ENCODE assay signal across 8 cellular contexts in the genomic region with DNA sequence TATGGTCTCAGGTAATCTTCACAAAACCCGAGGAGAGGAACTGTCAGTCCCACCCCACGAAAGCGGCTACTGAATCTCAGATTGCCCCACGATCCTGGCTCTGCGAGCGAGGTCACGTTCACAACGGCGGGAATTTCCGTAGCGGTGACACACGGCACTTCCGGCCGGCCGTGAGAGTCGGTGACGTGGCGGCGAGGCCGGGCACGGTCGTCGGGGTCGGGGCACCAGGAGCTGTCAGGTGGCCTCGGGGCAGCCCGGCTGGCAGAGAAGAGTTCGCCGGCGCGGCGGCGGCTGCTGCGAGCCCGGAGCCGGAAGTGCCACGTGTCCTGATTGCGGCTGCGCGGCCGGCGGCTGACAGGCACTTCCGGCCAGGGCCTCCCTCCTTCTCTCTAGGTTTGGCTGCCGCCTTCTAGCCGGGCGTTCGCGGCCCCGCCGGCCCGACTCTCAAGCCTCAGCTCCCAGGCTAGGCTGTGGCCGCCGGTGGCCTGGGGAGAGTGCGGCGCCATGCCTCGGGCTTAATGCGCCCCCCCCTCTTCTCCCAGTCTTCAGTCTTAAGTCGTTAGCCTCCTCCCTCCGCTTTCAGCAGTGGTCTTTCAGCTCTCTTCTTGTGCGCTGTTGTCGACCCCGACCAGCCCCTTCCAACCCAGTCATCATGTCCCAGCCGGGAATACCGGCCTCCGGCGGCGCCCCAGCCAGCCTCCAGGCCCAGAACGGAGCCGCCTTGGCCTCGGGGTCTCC. TPM values are rescaled to one million over a fixed set of nuclear protein-coding genes. Genes with fewer than 3 reads are reported as not detected.
DNase-seq lines count a peak whose midpoint lies in the region; ATAC-seq, FAIRE-seq and TF ChIP-seq lines count a peak whose summit lies in the region.

A gene (plus strand): TSS at position 361 of the 738 bp plus-strand sequence. CDS start 292 bp downstream, at position 653.

- H3K14ac ChIP-seq in H1 (ENCODE audit: insufficient read length) (no peak within 1 kb of the TSS), mesenchymal stem cell (ENCODE audit: low read length in 2 of 2) (peak within 1 kb of the TSS in 1 of 2 experiments; percentile 100)

- TF ChIP-seq POLR2A in H1 (IDR thresholded peaks at IDR 0.05; ENCODE audit: control extremely low read depth in 1 of 2, low read depth in 2 of 2, low read length in 2 of 2): peak; percentile 31 to 80

- no peaks in the 10 kb centered on the region for H3K79me1 ChIP-seq in H1 (ENCODE audit: low read depth, low read length)
- no peaks in the 10 kb centered on the region for H3K79me1 ChIP-seq in mesenchymal stem cell (replicated peaks; ENCODE audit: low read length, poor library complexity, severe bottlenecking)

- TF ChIP-seq RAD21 in H1 (IDR thresholded peaks at IDR 0.05 in 1 of 2, conservative IDR thresholded peaks at IDR 0.05 in 1 of 2; ENCODE audit: low read depth in 2 of 2, low read length in 2 of 2): no peak

- no peak for TF ChIP-seq CTCF in H1 (IDR thresholded peaks at IDR 0.05; ENCODE audit: control extremely low read depth in 1 of 3, insufficient read depth in 1 of 3, low read depth in 1 of 3, low read length in 3 of 3)

- TF ChIP-seq EP300 in H1 (IDR thresholded peaks at IDR 0.05; ENCODE audit: borderline replicate concordance in 1 of 2, low read depth in 2 of 2, low read length in 2 of 2): peak in 1 of 2 experiments; percentile 9; a peak in 1 of 3 replicates

- H3K56ac ChIP-seq in H1 (replicated peaks; ENCODE audit: insufficient read length, low read depth, low read length): peak within 1 kb of the TSS; percentile 80

- POLR2A ChIA-PET in H1 (lab: Charles Lee; ENCODE audit: partially characterized antibody): interaction anchor here (0.5 to 4.8 kb wide), 11 partner anchors 9 to 472 kb away, joined by 3 to 74 read pairs (median 4); a partner anchor contains a TSS

- no peak within 1 kb of the TSS; the same call in 1 of the 2 replicates for H2BK15ac ChIP-seq in H1 (ENCODE audit: low read length)
- no peak within 1 kb of the TSS for H2BK15ac ChIP-seq in mesenchymal stem cell (ENCODE audit: low read depth, poor library complexity, severe bottlenecking)

- H3K18ac ChIP-seq in H1 (ENCODE audit: extremely low read depth, low read length): peak within 1 kb of the TSS; percentile 87
- H3K18ac ChIP-seq in mesenchymal stem cell (ENCODE audit: low read depth in 1 of 2, low read length in 2 of 2): peak within 1 kb of the TSS; percentile 97 to 100

- H3K4me2 ChIP-seq in H1 (ENCODE audit: insufficient read depth in 1 of 2, low read depth in 2 of 2, low read length in 2 of 2) (peak within 1 kb of the TSS; percentile 77 to 80), mesenchymal stem cell (ENCODE audit: low read length, poor library complexity, severe bottlenecking) (peak within 1 kb of the TSS; percentile 83)

- peak; percentile 73 for ATAC-seq in GM19468 (IDR thresholded peaks at IDR 0.05; ENCODE audit: extremely low read depth, unreplicated experiment)
- peak; percentile 92 for ATAC-seq in activated CD8-positive, alpha-beta memory T cell treated with anti-CD3 and anti-CD28 coated beads, Interleukin-2, amount 10 ng/mL, durations not matched to agents 7 days and 5 days

- H3K9ac ChIP-seq in H1 (replicated peaks in 1 of 4; ENCODE audit: extremely low read depth in 1 of 4, low read depth in 3 of 4, low read length in 3 of 4): peak within 1 kb of the TSS; percentile 91 to 96 (median 91)
- H3K9ac ChIP-seq in mesenchymal stem cell (ENCODE audit: low read length): peak within 1 kb of the TSS; percentile 100

- H2BK120ac ChIP-seq in H1 (replicated peaks; ENCODE audit: low read depth, low read length): peak within 1 kb of the TSS; percentile 63
- H2BK120ac ChIP-seq in mesenchymal stem cell (ENCODE audit: low read depth, low read length): peak within 1 kb of the TSS; percentile 52

- H3K27ac ChIP-seq in H1 (ENCODE audit: low read depth, low read length): peak within 1 kb of the TSS; percentile 77
- H3K27ac ChIP-seq in mesenchymal stem cell (ENCODE audit: low read length, poor library complexity, severe bottlenecking): peak within 1 kb of the TSS; percentile 99

- H4K91ac ChIP-seq in H1 (replicated peaks; ENCODE audit: insufficient read length, low read length) (peak within 1 kb of the TSS; percentile 22), mesenchymal stem cell (ENCODE audit: low read length) (peak within 1 kb of the TSS; percentile 91)

- no peaks in the 10 kb centered on the region for H3K36me3 ChIP-seq in H1 (ENCODE audit: control insufficient read depth in 2 of 4, insufficient read depth in 4 of 4, low read length in 3 of 4)
- H3K36me3 ChIP-seq in mesenchymal stem cell (ENCODE audit: control insufficient read depth in 1 of 2, insufficient read depth in 2 of 2, low read depth in 1 of 2, low read length in 2 of 2): peaks cover 0 to 7% of the 10 kb centered on the region in 2 experiments

- H3K4me3 ChIP-seq in H1 (ENCODE audit: extremely low read depth in 1 of 4, insufficient read depth in 2 of 4, low read depth in 3 of 4, low read length in 4 of 4): peak within 1 kb of the TSS; percentile 72 to 85 (median 78)
- peak within 1 kb of the TSS; percentile 96 to 99 for H3K4me3 ChIP-seq in mesenchymal stem cell (ENCODE audit: insufficient read depth in 1 of 2, low read depth in 1 of 2, low read length in 2 of 2)

- peak within 1 kb of the TSS; percentile 69; the same call in 1 of the 2 replicates for H2BK12ac ChIP-seq in H1 (ENCODE audit: low read depth, low read length)
- peak within 1 kb of the TSS in 1 of 2 experiments; percentile 88 for H2BK12ac ChIP-seq in mesenchymal stem cell (ENCODE audit: low read length in 2 of 2)

- H3K27me3 Mint-ChIP-seq in activated CD8-positive, alpha-beta memory T cell treated with anti-CD3 and anti-CD28 coated beads, Interleukin-2, amount 10 ng/mL, durations not matched to agents 7 days and 5 days: no peaks in the 10 kb centered on the region

- H3K23ac ChIP-seq in H1 (ENCODE audit: insufficient read length) (no peak within 1 kb of the TSS), mesenchymal stem cell (ENCODE audit: low read length in 2 of 2) (peak within 1 kb of the TSS in 1 of 2 experiments; percentile 100)

- H3K27ac Mint-ChIP-seq in activated CD8-positive, alpha-beta memory T cell treated with anti-CD3 and anti-CD28 coated beads, Interleukin-2, amount 10 ng/mL, durations not matched to agents 7 days and 5 days: peak within 1 kb of the TSS; percentile 96

- peak within 1 kb of the TSS; percentile 50 for H4K5ac ChIP-seq in H1 (ENCODE audit: insufficient read length, low read depth, low read length)

- H3K4me1 ChIP-seq in H1 (replicated peaks in 1 of 4; ENCODE audit: control insufficient read depth in 3 of 4, insufficient read depth in 4 of 4, low read length in 3 of 4) (no peaks in the 10 kb centered on the region), mesenchymal stem cell (ENCODE audit: control insufficient read depth, insufficient read depth, low read depth, low read length) (peaks cover 3% of the 10 kb centered on the region)

- CTCF ChIA-PET in activated CD8-positive, alpha-beta memory T cell treated with anti-CD3 and anti-CD28 coated beads, Interleukin-2, amount 10 ng/mL, durations not matched to agents 7 days and 5 days (lab: Charles Lee): interaction anchor here (0.6 to 3.3 kb wide), 6 partner anchors 14 to 258 kb away, joined by 3 to 13 read pairs (median 4); a partner anchor contains a TSS
- CTCF ChIA-PET in H1 (lab: Charles Lee; ENCODE audit: partially characterized antibody): interaction anchor here (0.8 to 1.5 kb wide), 3 partner anchors 14 to 237 kb away, joined by 3 to 5 read pairs (median 3); a partner anchor contains a TSS

- no peak within 1 kb of the TSS for H2BK20ac ChIP-seq in H1 (ENCODE audit: low read length)

- peak within 1 kb of the TSS; percentile 67 for H2AFZ ChIP-seq in H1 (ENCODE audit: low read length)
- H2AFZ ChIP-seq in mesenchymal stem cell (ENCODE audit: low read depth, low read length): peak within 1 kb of the TSS; percentile 89

- peaks cover 28% of the 10 kb centered on the region for H3K4me1 Mint-ChIP-seq in activated CD8-positive, alpha-beta memory T cell treated with anti-CD3 and anti-CD28 coated beads, Interleukin-2, amount 10 ng/mL, durations not matched to agents 7 days and 5 days

- H4K8ac ChIP-seq in H1 (ENCODE audit: extremely low read depth, insufficient read depth, low read length): peak within 1 kb of the TSS; percentile 88
- H4K8ac ChIP-seq in mesenchymal stem cell (ENCODE audit: low read length): peak within 1 kb of the TSS; percentile 97

- peak; percentile 92 for DNase-seq in COLO668 (lab: John Stamatoyannopoulos, UW; ENCODE audit: unreplicated experiment)
- DNase-seq in HS-5 (ENCODE audit: low read depth): peak; percentile 74
- DNase-seq in NOMO-1 treated with dmso at 0.1 percent for 144 hours (lab: John Stamatoyannopoulos, UW; ENCODE audit: unreplicated experiment): peak; percentile 92
- peak; percentile 94 for DNase-seq in activated CD8-positive, alpha-beta memory T cell treated with anti-CD3 and anti-CD28 coated beads, Interleukin-2, amount 10 ng/mL, durations not matched to agents 7 days and 5 days
- peak; percentile 65 to 89 for DNase-seq in H1 (ENCODE audit: low read depth in 1 of 2, low spot score in 2 of 2)
- peak; percentile 94 for DNase-seq in mesenchymal stem cell
- peak; percentile 86 for DNase-seq in stimulated activated CD8-positive, alpha-beta memory T cell treated with anti-CD3 and anti-CD28 coated beads, Interleukin-12 subunit alpha, Interleukin-12 subunit beta, amount 100 ng/mL, for 4 hours (ENCODE audit: low read depth)

- peaks cover 0 to 3% of the 10 kb centered on the region in 2 experiments for H4K20me1 ChIP-seq in H1 (replicated peaks in 1 of 2; ENCODE audit: control insufficient read depth in 1 of 2, insufficient read depth in 2 of 2, low read length in 2 of 2)

- no peak for FAIRE-seq in H1 (lab: Jason Lieb, UNC)

- peaks cover 7% of the 10 kb centered on the region for H3K36me3 Mint-ChIP-seq in activated CD8-positive, alpha-beta memory T cell treated with anti-CD3 and anti-CD28 coated beads, Interleukin-2, amount 10 ng/mL, durations not matched to agents 7 days and 5 days

- H3K4me3 Mint-ChIP-seq in activated CD8-positive, alpha-beta memory T cell treated with anti-CD3 and anti-CD28 coated beads, Interleukin-2, amount 10 ng/mL, durations not matched to agents 7 days and 5 days: peak within 1 kb of the TSS; percentile 87

- 2% methylated on average over 69 of the region's 69 CpGs; no CpG with 5 or more reads in 1 of the 2 experiments for WGBS in H1 (ENCODE audit: extremely low coverage in 1 of 2, insufficient coverage in 1 of 2, insufficient read length in 1 of 2, insufficient replicate concordance in 2 of 2, low coverage in 1 of 2, low lambda C conversion rate in 2 of 2, missing lambda C conversion rate in 1 of 2), 2 experiments
- under 1% methylated on average over 69 of the region's 69 CpGs for WGBS in mesenchymal stem cell

- no peaks in the 10 kb centered on the region for H3K9me3 ChIP-seq in H1 (ENCODE audit: insufficient read depth in 2 of 2, low read depth in 1 of 2, low read length in 1 of 2)
- no peaks in the 10 kb centered on the region for H3K9me3 ChIP-seq in mesenchymal stem cell (ENCODE audit: control insufficient read depth, low read length)

- no peaks in the 10 kb centered on the region for H3K9me3 Mint-ChIP-seq in activated CD8-positive, alpha-beta memory T cell treated with anti-CD3 and anti-CD28 coated beads, Interleukin-2, amount 10 ng/mL, durations not matched to agents 7 days and 5 days (ENCODE audit: low read depth)

- H2BK5ac ChIP-seq in H1 (ENCODE audit: low read depth, low read length) (peak within 1 kb of the TSS; percentile 89), mesenchymal stem cell (ENCODE audit: low read depth, low read length, poor library complexity, severe bottlenecking) (peak within 1 kb of the TSS; percentile 93)

- H3K4ac ChIP-seq in H1 (replicated peaks; ENCODE audit: insufficient read length, low read depth, low read length): peak within 1 kb of the TSS; percentile 97
- H3K4ac ChIP-seq in mesenchymal stem cell (ENCODE audit: low read depth in 1 of 2, low read length in 2 of 2): peak within 1 kb of the TSS; percentile 89 to 100

- H2AK5ac ChIP-seq in H1 (ENCODE audit: low read depth, low read length) (peak within 1 kb of the TSS; percentile 84), mesenchymal stem cell (ENCODE audit: low read length, severe bottlenecking) (peak within 1 kb of the TSS; percentile 81)

- H3K27me3 ChIP-seq in H1 (replicated peaks in 1 of 4; ENCODE audit: control insufficient read depth in 3 of 4, extremely low read depth in 1 of 4, insufficient read depth in 3 of 4, low read length in 3 of 4) (no peaks in the 10 kb centered on the region), mesenchymal stem cell (ENCODE audit: control insufficient read depth in 1 of 2, insufficient read depth in 1 of 2, low read length in 2 of 2) (no peaks in the 10 kb centered on the region)

- peaks cover 11% of the 10 kb centered on the region; the same call in 1 of the 2 replicates for H3K23me2 ChIP-seq in H1 (ENCODE audit: low read depth, low read length)

- H3K79me2 ChIP-seq in H1 (ENCODE audit: control insufficient read depth in 1 of 2, insufficient read depth in 2 of 2, low read length in 2 of 2): peaks cover 5 to 42% of the 10 kb centered on the region in 2 experiments

RNA-seq across cellular contexts. Expression of the gene that starts here (rescaled TPM):
- total RNA-seq in activated CD8-positive, alpha-beta memory T cell treated with anti-CD3 and anti-CD28 coated beads, Interleukin-2, amount 10 ng/mL, durations not matched to agents 7 days and 5 days: 10 to 100 TPM; 19.8 to 25.2 TPM
- 31.0 and 33.7 TPM in 2 replicates for total RNA-seq in H1 (2021; fragmentation: NEBNext Ultra II Directional; extraction: Animal tissue kit (Norgen Biotek cat#: 25700))
- 14.7 and 18.8 TPM in 2 replicates for polyA plus RNA-seq in H1 (2011; rRNA removed)
- polyA plus RNA-seq in H1 (2011; cell fraction: cytosol; rRNA removed): 14.9 TPM
- polyA plus RNA-seq in H1 (2011; cell fraction: nucleus; rRNA removed): 15.7 TPM
- polyA plus RNA-seq in H1 (2012, experiment 1 of 2): 10.8 to 15.6 TPM (median 13.3 TPM) in 4 replicates
- 1.5 TPM for polyA plus RNA-seq in H1 (2012, experiment 2 of 2)
- 17.5 TPM for polyA plus RNA-seq in H1 (2013, experiment 1 of 2)
- 17.6 TPM for polyA plus RNA-seq in H1 (2013, experiment 2 of 2)
- polyA minus RNA-seq in H1 (2011; rRNA and poly(A)+ RNA removed): 40.7 and 50.8 TPM in 2 replicates
- polyA minus RNA-seq in H1 (2011; cell fraction: cytosol; rRNA and poly(A)+ RNA removed): 17.9 TPM
- polyA minus RNA-seq in H1 (2011; cell fraction: nucleus; rRNA and poly(A)+ RNA removed): 27.6 TPM
- polyA plus RNA-seq in mesenchymal stem cell (2013, experiment 1 of 2): 30.7 TPM
- 31.3 TPM for polyA plus RNA-seq in mesenchymal stem cell (2013, experiment 2 of 2)

Comparison
In these comparisons a context has a peak if more than half of its experiments do, and no peak if none do; other contexts are left out.
1. Peak in every context shown above with its lines: DNase-seq, ATAC-seq, H3K4me3 ChIP-seq and H3K27ac ChIP-seq.